Comparison of ENCODE assay signal across 34 cellular contexts in genomic region chr10:45274364-45274763, GRCh38. TPM values are rescaled to one million over a fixed set of nuclear protein-coding genes. Genes with fewer than 3 reads are reported as not detected.
"Had no signal": no experiment of that assay in that cellular context is flagged by ENCODE, and none has a peak within 500 bp of the region (broad histone marks: within the 10 kb centered on the region; RNA-seq: fewer than 3 reads in every experiment).

No MANE protein-coding gene starts in this region.

- H3K27ac ChIP-seq: colonic mucosa, coronary artery, dorsolateral prefrontal cortex, epithelial cell of prostate, esophagus muscularis mucosa, esophagus squamous epithelium, foreskin keratinocyte, gastrocnemius medialis, gastroesophageal sphincter, heart left ventricle, heart right ventricle had no signal

- ATAC-seq: effector memory CD8-positive, alpha-beta T cell; esophagus mucosa; foreskin keratinocyte; gastrocnemius medialis; gastroesophageal sphincter; heart left ventricle; heart right ventricle had no signal

- H3K27ac Mint-ChIP-seq: dendritic cell treated with granulocyte-macrophage colony-stimulating factor and Interleukin-4, amounts not matched to agents 40 ng/mL and 50 ng/mL, for 4 days; effector memory CD8-positive, alpha-beta T cell; endodermal cell had no signal

- FAIRE-seq: colon, endometrium, endothelial cell of umbilical vein, frontal cortex had no signal

- H3K4me3 Mint-ChIP-seq: dendritic cell treated with granulocyte-macrophage colony-stimulating factor and Interleukin-4, amounts not matched to agents 40 ng/mL and 50 ng/mL, for 4 days; effector memory CD8-positive, alpha-beta T cell; endodermal cell had no signal

- H3K9me3 ChIP-seq: colonic mucosa, esophagus muscularis mucosa, esophagus squamous epithelium, gastrocnemius medialis, gastroesophageal sphincter had no signal

- H3K4me1 ChIP-seq: colonic mucosa, esophagus muscularis mucosa, esophagus squamous epithelium, foreskin keratinocyte, gastrocnemius medialis, gastroesophageal sphincter had no signal

- H3K36me3 ChIP-seq: colonic mucosa, esophagus muscularis mucosa, esophagus squamous epithelium, gastrocnemius medialis, gastroesophageal sphincter, heart left ventricle, heart right ventricle had no signal

- DNase-seq: colonic mucosa; cortex of kidney; dermis blood vessel endothelial cell; dorsolateral prefrontal cortex; effector CD4-positive, alpha-beta T cell; effector CD8-positive, alpha-beta T cell; effector memory CD4-positive, alpha-beta T cell; effector memory CD8-positive, alpha-beta T cell; endodermal cell; erythroblast; esophagus squamous epithelium; foreskin fibroblast; foreskin keratinocyte; foreskin melanocyte; gastrocnemius medialis; glutamatergic neuron; head of caudate nucleus; heart left ventricle; heart right ventricle had no signal

- H3K9me3 Mint-ChIP-seq: dendritic cell treated with granulocyte-macrophage colony-stimulating factor and Interleukin-4, amounts not matched to agents 40 ng/mL and 50 ng/mL, for 4 days; effector memory CD8-positive, alpha-beta T cell had no signal

- H3K4me3 ChIP-seq: colonic mucosa, coronary artery, dorsolateral prefrontal cortex, esophagus muscularis mucosa, esophagus squamous epithelium, gastrocnemius medialis, gastroesophageal sphincter, heart left ventricle, heart right ventricle had no signal

- H3K27me3 ChIP-seq: colonic mucosa, dorsolateral prefrontal cortex, esophagus muscularis mucosa, esophagus squamous epithelium, foreskin keratinocyte, gastrocnemius medialis, gastroesophageal sphincter, heart left ventricle, heart right ventricle had no signal

RNA-seq across cellular contexts. Expression of gene OR13A1, which starts 41.0 kb away (rescaled TPM):
- total RNA-seq: colonic mucosa, dermis blood vessel endothelial cell, dermis microvascular lymphatic vessel endothelial cell, endothelial cell of umbilical vein, epithelial cell of proximal tubule, esophagus muscularis mucosa, fibroblast of lung, fibroblast of villous mesenchyme, foreskin keratinocyte, gastrocnemius medialis, gastroesophageal sphincter, glomerular endothelial cell had no signal
- polyA plus RNA-seq: endothelial cell of umbilical vein, fibroblast of lung, foreskin keratinocyte had no signal
